In genomic region chr4:17576932-17577659, GRCh38 we compare ENCODE assay signal across 1 cellular context.
TF ChIP-seq lines count a peak whose summit lies in the region.

Gene LAP3, plus strand, starts transcription at chr4:17577198. Its CDS starts 268 bp downstream, at chr4:17577466.

TF ChIP-seq in HepG2, 621 proteins besides CTCF, POLR2A, EP300 and RAD21 (continued from another document and continues in another):
- TF ChIP-seq ZNF574 (CRISPR knock-in tag; IDR thresholded peaks at IDR 0.05) (peak; percentile 76), SAFB2 (CRISPR knock-in tag; IDR thresholded peaks at IDR 0.05; ENCODE audit: borderline replicate concordance, low read depth) (peak; percentile 63; the same call in 1 of the 2 replicates), SMYD3 (CRISPR knock-in tag; IDR thresholded peaks at IDR 0.05) (no peak), ZNF776 (CRISPR knock-in tag; IDR thresholded peaks at IDR 0.05) (no peak; the same call in 1 of the 2 replicates), GRHL1 (CRISPR knock-in tag; conservative IDR thresholded peaks at IDR 0.05) (no peak; the same call in 1 of the 2 replicates), ZNF468 (CRISPR knock-in tag; IDR thresholded peaks at IDR 0.05) (0 out of 2 replicates have a peak, but pooled peaks have one; percentile 70), ZNF547 (CRISPR knock-in tag; IDR thresholded peaks at IDR 0.05) (peak; percentile 89), ZNF484 (CRISPR knock-in tag; IDR thresholded peaks at IDR 0.05; ENCODE audit: borderline replicate concordance, low read depth) (no peak), CEBPZ (IDR thresholded peaks at IDR 0.05; ENCODE audit: low read length) (no peak), ZHX2 (IDR thresholded peaks at IDR 0.05; ENCODE audit: low read depth) (0 out of 2 replicates have a peak, but pooled peaks have one; percentile 30), ZHX2 (CRISPR knock-in tag; IDR thresholded peaks at IDR 0.05; ENCODE audit: borderline replicate concordance) (no peak), POLR2AphosphoS2 (IDR thresholded peaks at IDR 0.05; ENCODE audit: low read depth, low read length) (no peak), ZMYM4 (CRISPR knock-in tag; IDR thresholded peaks at IDR 0.05) (peak; percentile 83), AFF4 (CRISPR knock-in tag; IDR thresholded peaks at IDR 0.05) (no peak), NFE2L2 (IDR thresholded peaks at IDR 0.05; ENCODE audit: low read length) (no peak), SMAD1 (CRISPR knock-in tag; IDR thresholded peaks at IDR 0.05; ENCODE audit: borderline replicate concordance, low read depth) (peak; percentile 81; the same call in 1 of the 2 replicates), ZFP36L2 (CRISPR knock-in tag; IDR thresholded peaks at IDR 0.05) (no peak), BORCS8-MEF2B (CRISPR knock-in tag; IDR thresholded peaks at IDR 0.05) (peak; percentile 92), ZNF567 (CRISPR knock-in tag; IDR thresholded peaks at IDR 0.05; ENCODE audit: borderline replicate concordance) (no peak), JUND (CRISPR knock-in tag; IDR thresholded peaks at IDR 0.05) (peak; percentile 32; the same call in 1 of the 2 replicates), ZFP36L1 (CRISPR knock-in tag; IDR thresholded peaks at IDR 0.05) (peak; percentile 96), WIZ (CRISPR knock-in tag; IDR thresholded peaks at IDR 0.05) (no peak; the same call in 1 of the 2 replicates), HDAC1 (CRISPR knock-in tag; IDR thresholded peaks at IDR 0.05) (peak; percentile 95), HOXA5 (CRISPR knock-in tag; IDR thresholded peaks at IDR 0.05) (no peak), ZNF784 (CRISPR knock-in tag; IDR thresholded peaks at IDR 0.05; ENCODE audit: borderline replicate concordance) (no peak; the same call in 1 of the 2 replicates), MEF2D (CRISPR knock-in tag; IDR thresholded peaks at IDR 0.05) (no peak), ZNF431 (CRISPR knock-in tag; IDR thresholded peaks at IDR 0.05; ENCODE audit: borderline replicate concordance, low read depth) (no peak; the same call in 1 of the 2 replicates), POLR2AphosphoS5 (IDR thresholded peaks at IDR 0.05; ENCODE audit: low read depth, low read length) (peak; percentile 88), SALL2 (CRISPR knock-in tag; IDR thresholded peaks at IDR 0.05) (0 out of 2 replicates have a peak, but pooled peaks have one; percentile 53), ZNF501 (CRISPR knock-in tag; IDR thresholded peaks at IDR 0.05) (peak; percentile 32), U2AF2 (IDR thresholded peaks at IDR 0.05; ENCODE audit: low read depth, low read length) (no peak), ZNF33A (CRISPR knock-in tag; IDR thresholded peaks at IDR 0.05; ENCODE audit: borderline replicate concordance) (no peak), NR1H2 (CRISPR knock-in tag; IDR thresholded peaks at IDR 0.05; ENCODE audit: borderline replicate concordance, low read depth) (no peak), SETDB1 (CRISPR knock-in tag; IDR thresholded peaks at IDR 0.05; ENCODE audit: borderline replicate concordance) (no peak), THAP11 (CRISPR knock-in tag; IDR thresholded peaks at IDR 0.05) (peak; percentile 88), ZNF503 (CRISPR knock-in tag; IDR thresholded peaks at IDR 0.05) (0 out of 2 replicates have a peak, but pooled peaks have one; percentile 34), ZNF350 (CRISPR knock-in tag; IDR thresholded peaks at IDR 0.05; ENCODE audit: borderline replicate concordance, low read depth) (no peak), KLF13 (CRISPR knock-in tag; IDR thresholded peaks at IDR 0.05) (peak; percentile 71; the same call in 1 of the 2 replicates), ZNF24 (IDR thresholded peaks at IDR 0.05) (no peak), KAT8 (CRISPR knock-in tag; IDR thresholded peaks at IDR 0.05) (peak; percentile 63; the same call in 1 of the 2 replicates), PHF21A (CRISPR knock-in tag; IDR thresholded peaks at IDR 0.05) (no peak; the same call in 1 of the 2 replicates), ZFAT (CRISPR knock-in tag; conservative IDR thresholded peaks at IDR 0.05) (no peak), TOPORS (CRISPR knock-in tag; IDR thresholded peaks at IDR 0.05) (peak; percentile 94)
